In genomic region chr14:50943943-50944646, GRCh38 we compare ENCODE assay signal across 8 cellular contexts. TPM values are rescaled to one million over a fixed set of nuclear protein-coding genes. Genes with fewer than 3 reads are reported as not detected.
A peak's percentile ranks its signal among the peaks of the same experiment; 100 is the strongest.
DNase-seq lines count a peak whose midpoint lies in the region; ATAC-seq and TF ChIP-seq lines count a peak whose summit lies in the region.

Gene PYGL (minus strand): TSS chr14:50944483. CDS start chr14:50944403, 80 bp downstream.

- H3K4me1 Mint-ChIP-seq in activated T-cell treated with anti-CD3 and anti-CD28 coated beads, Interleukin-2, amount 50 U/mL, for 24 hours (ENCODE audit: low read depth): peaks cover 14% of the 10 kb centered on the region
- H3K4me1 Mint-ChIP-seq in nephron progenitor cell: peaks cover 32% of the 10 kb centered on the region

- peak; percentile 83 for ATAC-seq in foreskin keratinocyte

- H3K4me3 ChIP-seq in urinary bladder (ENCODE audit: low read depth, low read length): peak within 1 kb of the TSS; percentile 61

- no peaks in the 10 kb centered on the region for H3K36me3 Mint-ChIP-seq in activated T-cell treated with anti-CD3 and anti-CD28 coated beads, Interleukin-2, amount 50 U/mL, for 24 hours (ENCODE audit: low read depth)
- H3K36me3 Mint-ChIP-seq in nephron progenitor cell (ENCODE audit: low read depth): peaks cover 14% of the 10 kb centered on the region

- WGBS in urinary bladder: under 1% methylated on average over 74 of the region's 74 CpGs

- H3K27me3 ChIP-seq in foreskin keratinocyte: no peaks in the 10 kb centered on the region

- CTCF ChIA-PET in HEK293T (lab: Yijun Ruan, JAX): interaction anchor here (0.7 to 1.1 kb wide), 2 partner anchors 20 to 27 kb away, joined by 3 read pairs; no protein-coding TSS in a partner anchor

- DNase-seq in DMS53 (lab: John Stamatoyannopoulos, UW) (peak; percentile 66), DMS53 treated with DMSO at 0.1 percent for 48 hours (lab: John Stamatoyannopoulos, UW; ENCODE audit: unreplicated experiment) (no peak), HEK293T (ENCODE audit: extremely low spot score) (peak; percentile 85), NCI-H460 (ENCODE audit: extremely low read depth, low read depth) (peak; percentile 76), foreskin keratinocyte (peak in 1 of 2 donors; percentile 75), nephron progenitor cell (peak; percentile 83)
- DNase-seq in activated T-cell treated with anti-CD3 and anti-CD28 coated beads, Interleukin-2, amount 50 U/mL, for 24 hours: peak; percentile 50

- peak within 1 kb of the TSS; percentile 80 for H3K4me3 Mint-ChIP-seq in activated T-cell treated with anti-CD3 and anti-CD28 coated beads, Interleukin-2, amount 50 U/mL, for 24 hours
- peak within 1 kb of the TSS; percentile 93 for H3K4me3 Mint-ChIP-seq in nephron progenitor cell

- H3K27ac Mint-ChIP-seq in activated T-cell treated with anti-CD3 and anti-CD28 coated beads, Interleukin-2, amount 50 U/mL, for 24 hours: peak within 1 kb of the TSS; percentile 50
- H3K27ac Mint-ChIP-seq in nephron progenitor cell: no peak within 1 kb of the TSS

- POLR2A ChIA-PET in HEK293T (lab: Yijun Ruan, JAX): interaction anchor here (0.7 to 3.0 kb wide), 28 partner anchors 9 to 832 kb away, joined by 3 to 47 read pairs (median 4); partner anchors contain the start of gene TRIM9

- peaks cover 40% of the 10 kb centered on the region for H3K27me3 Mint-ChIP-seq in activated T-cell treated with anti-CD3 and anti-CD28 coated beads, Interleukin-2, amount 50 U/mL, for 24 hours
- peaks cover 6% of the 10 kb centered on the region for H3K27me3 Mint-ChIP-seq in nephron progenitor cell (ENCODE audit: low read depth, poor library complexity)

- H3K27ac ChIP-seq in foreskin keratinocyte (peak within 1 kb of the TSS; percentile 90), urinary bladder (ENCODE audit: low read depth) (peak within 1 kb of the TSS; percentile 79)

- H3K36me3 ChIP-seq in urinary bladder (ENCODE audit: insufficient read depth): no peaks in the 10 kb centered on the region

- H3K4me1 ChIP-seq in foreskin keratinocyte: peaks cover 16% of the 10 kb centered on the region
- no peaks in the 10 kb centered on the region for H3K4me1 ChIP-seq in urinary bladder (ENCODE audit: insufficient read depth)

- H3K9me3 Mint-ChIP-seq in activated T-cell treated with anti-CD3 and anti-CD28 coated beads, Interleukin-2, amount 50 U/mL, for 24 hours: no peaks in the 10 kb centered on the region
- H3K9me3 Mint-ChIP-seq in nephron progenitor cell: peaks cover 3% of the 10 kb centered on the region

- TF ChIP-seq CTCF in foreskin keratinocyte (conservative IDR thresholded peaks at IDR 0.05) (no peak), nephron progenitor cell (IDR thresholded peaks at IDR 0.05) (no peak)

TF ChIP-seq in HEK293T, 16 proteins besides CTCF, POLR2A, EP300 and RAD21:
- peak; percentile 83 for TF ChIP-seq L3MBTL2 (conservative IDR thresholded peaks at IDR 0.05)
- no peak for TF ChIP-seq NFRKB (IDR thresholded peaks at IDR 0.05)

RNA-seq across cellular contexts. Expression of gene PYGL, which starts in this region (rescaled TPM):
- 255 and 258 TPM in 2 replicates for total RNA-seq in NCI-H460 (2014; rRNA removed; shearing (Covaris generic))
- 137 and 163 TPM in 2 replicates for polyA plus RNA-seq in NCI-H460 (2014; cell fraction: nucleus; rRNA removed)
- total RNA-seq in foreskin keratinocyte: 238 and 327 TPM in 2 replicates
- polyA plus RNA-seq in foreskin keratinocyte: 115 and 162 TPM in 2 replicates
- 30.5 TPM for total RNA-seq in urinary bladder
- 28.6 TPM for polyA plus RNA-seq in urinary bladder
